6 cellular contexts compared by ENCODE assay signal in the genomic region with DNA sequence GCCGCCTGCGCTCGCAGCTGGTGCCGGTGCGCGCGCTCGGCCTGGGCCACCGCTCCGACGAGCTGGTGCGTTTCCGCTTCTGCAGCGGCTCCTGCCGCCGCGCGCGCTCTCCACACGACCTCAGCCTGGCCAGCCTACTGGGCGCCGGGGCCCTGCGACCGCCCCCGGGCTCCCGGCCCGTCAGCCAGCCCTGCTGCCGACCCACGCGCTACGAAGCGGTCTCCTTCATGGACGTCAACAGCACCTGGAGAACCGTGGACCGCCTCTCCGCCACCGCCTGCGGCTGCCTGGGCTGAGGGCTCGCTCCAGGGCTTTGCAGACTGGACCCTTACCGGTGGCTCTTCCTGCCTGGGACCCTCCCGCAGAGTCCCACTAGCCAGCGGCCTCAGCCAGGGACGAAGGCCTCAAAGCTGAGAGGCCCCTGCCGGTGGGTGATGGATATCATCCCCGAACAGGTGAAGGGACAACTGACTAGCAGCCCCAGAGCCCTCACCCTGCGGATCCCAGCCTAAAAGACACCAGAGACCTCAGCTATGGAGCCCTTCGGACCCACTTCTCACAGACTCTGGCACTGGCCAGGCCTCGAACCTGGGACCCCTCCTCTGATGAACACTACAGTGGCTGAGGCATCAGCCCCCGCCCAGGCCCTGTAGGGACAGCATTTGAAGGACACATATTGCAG. TPM values are rescaled to one million over a fixed set of nuclear protein-coding genes. Genes with fewer than 3 reads are reported as not detected.
DNase-seq lines count a peak whose midpoint lies in the region; ATAC-seq and TF ChIP-seq lines count a peak whose summit lies in the region.

No MANE protein-coding gene starts in this region.

- no peak overlapping the region for H3K27ac Mint-ChIP-seq in stimulated activated memory B cell treated with anti-CD40 and anti-IgM and Interleukin-4, amounts not matched to agents 10 μg/mL and 1 μg/mL and 100 μg/mL, for 72 hours

- H3K36me3 ChIP-seq in BLaER1 treated with 17β-estradiol and CSF1 and Interleukin-3, amounts not matched to agents 10 nM and 100 nM = peaks cover 0 to 31% (median 9%) of the 10 kb centered on the region in 11 experiments; a peak in 13 of 22 replicates

- H3K4me3 ChIP-seq in BLaER1 treated with 17β-estradiol and CSF1 and Interleukin-3, amounts not matched to agents 10 nM and 100 nM = peak overlapping the region; percentile 47 to 70 (median 58)

- TF ChIP-seq CTCF in foreskin keratinocyte (conservative IDR thresholded peaks at IDR 0.05) = peak; percentile 16

- H3K9me3 Mint-ChIP-seq in stimulated activated memory B cell treated with anti-CD40 and anti-IgM and Interleukin-4, amounts not matched to agents 10 μg/mL and 1 μg/mL and 100 μg/mL, for 72 hours = no peaks in the 10 kb centered on the region

- peaks cover 28 to 55% (median 45%) of the 10 kb centered on the region in 10 experiments; a peak in 19 of 20 replicates for H3K4me1 ChIP-seq in BLaER1 treated with 17β-estradiol and CSF1 and Interleukin-3, amounts not matched to agents 10 nM and 100 nM
- peaks cover 11% of the 10 kb centered on the region for H3K4me1 ChIP-seq in foreskin keratinocyte

- no peaks in the 10 kb centered on the region for H3K9me3 ChIP-seq in BLaER1 treated with 17β-estradiol and CSF1 and Interleukin-3, amounts not matched to agents 10 nM and 100 nM (replicated peaks in 1 of 11)

- DNase-seq in NCI-H526 treated with DMSO at 0.1 percent for 48 hours (lab: John Stamatoyannopoulos, UW) = peak; percentile 67
- DNase-seq in foreskin keratinocyte = peak in 1 of 2 donors; percentile 38

- H3K27ac ChIP-seq in BLaER1 treated with 17β-estradiol and CSF1 and Interleukin-3, amounts not matched to agents 10 nM and 100 nM = no peak overlapping the region
- H3K27ac ChIP-seq in foreskin keratinocyte = no peak overlapping the region

- ATAC-seq in foreskin keratinocyte = no peak
- peak; percentile 31 for ATAC-seq in stimulated activated memory B cell treated with anti-CD40 and anti-IgM and Interleukin-4, amounts not matched to agents 10 μg/mL and 1 μg/mL and 100 μg/mL, for 72 hours
- ATAC-seq in GM21717 (IDR thresholded peaks at IDR 0.05; ENCODE audit: unreplicated experiment) = no peak
- no peak for ATAC-seq in GM18907 (IDR thresholded peaks at IDR 0.05; ENCODE audit: unreplicated experiment)

- peaks cover 27% of the 10 kb centered on the region for H3K36me3 Mint-ChIP-seq in stimulated activated memory B cell treated with anti-CD40 and anti-IgM and Interleukin-4, amounts not matched to agents 10 μg/mL and 1 μg/mL and 100 μg/mL, for 72 hours

- H3K4me2 ChIP-seq in BLaER1 treated with 17β-estradiol and CSF1 and Interleukin-3, amounts not matched to agents 10 nM and 100 nM = peak overlapping the region; percentile 81 to 93 (median 87)

- H4K20me1 ChIP-seq in BLaER1 treated with 17β-estradiol and CSF1 and Interleukin-3, amounts not matched to agents 10 nM and 100 nM = peaks cover 0 to 64% (median 38%) of the 10 kb centered on the region in 11 experiments; a peak in 19 of 22 replicates

- peaks cover 38% of the 10 kb centered on the region for H3K27me3 Mint-ChIP-seq in stimulated activated memory B cell treated with anti-CD40 and anti-IgM and Interleukin-4, amounts not matched to agents 10 μg/mL and 1 μg/mL and 100 μg/mL, for 72 hours

- H3K9ac ChIP-seq in BLaER1 treated with 17β-estradiol and CSF1 and Interleukin-3, amounts not matched to agents 10 nM and 100 nM = peak overlapping the region in 9 of 11 experiments; percentile 22 to 70 (median 57); a peak in 13 of 22 replicates

- H3K4me1 Mint-ChIP-seq in stimulated activated memory B cell treated with anti-CD40 and anti-IgM and Interleukin-4, amounts not matched to agents 10 μg/mL and 1 μg/mL and 100 μg/mL, for 72 hours = peaks cover 23% of the 10 kb centered on the region

- peak overlapping the region; percentile 73 for H3K4me3 Mint-ChIP-seq in stimulated activated memory B cell treated with anti-CD40 and anti-IgM and Interleukin-4, amounts not matched to agents 10 μg/mL and 1 μg/mL and 100 μg/mL, for 72 hours

- H3K27me3 ChIP-seq in BLaER1 treated with 17β-estradiol and CSF1 and Interleukin-3, amounts not matched to agents 10 nM and 100 nM = peaks cover 53 to 67% (median 62%) of the 10 kb centered on the region in 11 experiments
- H3K27me3 ChIP-seq in foreskin keratinocyte = no peaks in the 10 kb centered on the region

RNA-seq across cellular contexts. Expression of a gene that starts 3.0 kb away (rescaled TPM):
- total RNA-seq in foreskin keratinocyte = 133 and 138 TPM in 2 replicates
- polyA plus RNA-seq in foreskin keratinocyte = 170 and 172 TPM in 2 replicates

RNA-seq across cellular contexts. Expression of a gene that starts 10.1 kb away (rescaled TPM):
- 30.1 and 32.9 TPM in 2 replicates for total RNA-seq in foreskin keratinocyte
- 23.6 and 25.9 TPM in 2 replicates for polyA plus RNA-seq in foreskin keratinocyte

RNA-seq across cellular contexts. Expression of a gene that starts 33.2 kb away (rescaled TPM):
- 28.5 and 33.3 TPM in 2 replicates for total RNA-seq in foreskin keratinocyte
- 27.1 and 34.1 TPM in 2 replicates for polyA plus RNA-seq in foreskin keratinocyte

RNA-seq across cellular contexts. Expression of a gene that starts 38.1 kb away (rescaled TPM):
- 170 and 176 TPM in 2 replicates for total RNA-seq in foreskin keratinocyte
- 207 and 211 TPM in 2 replicates for polyA plus RNA-seq in foreskin keratinocyte

RNA-seq across cellular contexts. Expression of a gene that starts 42.4 kb away (rescaled TPM):
- 90.6 and 99.1 TPM in 2 replicates for total RNA-seq in foreskin keratinocyte
- 93.3 and 101 TPM in 2 replicates for polyA plus RNA-seq in foreskin keratinocyte
